In genomic region chr5:171630047-171630669, GRCh38 we compare ENCODE assay signal across 8 cellular contexts.
A peak's percentile ranks its signal among the peaks of the same experiment; 100 is the strongest.
DNase-seq lines count a peak whose midpoint lies in the region; ATAC-seq and TF ChIP-seq lines count a peak whose summit lies in the region.

No MANE protein-coding gene starts in this region.

- H3K27ac ChIP-seq in neural progenitor cell: no peak overlapping the region

- H3K4me1 Mint-ChIP-seq in activated CD4-positive, alpha-beta memory T cell treated with anti-CD3 and anti-CD28 coated beads for 36 hours (ENCODE audit: low read depth): no peaks in the 10 kb centered on the region
- no peaks in the 10 kb centered on the region for H3K4me1 Mint-ChIP-seq in activated CD4-positive, alpha-beta memory T cell treated with anti-CD3 and anti-CD28 coated beads, Interleukin-2, amount 10 ng/mL, durations not matched to agents 7 days and 5 days
- H3K4me1 Mint-ChIP-seq in neural progenitor cell: peaks cover 17% of the 10 kb centered on the region

- H3K27me3 Mint-ChIP-seq in activated CD4-positive, alpha-beta memory T cell treated with anti-CD3 and anti-CD28 coated beads for 36 hours: peaks cover 26% of the 10 kb centered on the region
- H3K27me3 Mint-ChIP-seq in activated CD4-positive, alpha-beta memory T cell treated with anti-CD3 and anti-CD28 coated beads, Interleukin-2, amount 10 ng/mL, durations not matched to agents 7 days and 5 days: peaks cover 25% of the 10 kb centered on the region
- peaks cover 21% of the 10 kb centered on the region for H3K27me3 Mint-ChIP-seq in neural progenitor cell (ENCODE audit: insufficient read depth, low read depth)

- H3K9ac ChIP-seq in NT2/D1 (ENCODE audit: insufficient read length, low read depth) (no peak overlapping the region), neural progenitor cell (no peak overlapping the region)

- DNase-seq in activated CD4-positive, alpha-beta memory T cell treated with anti-CD3 and anti-CD28 coated beads for 36 hours: peak; percentile 15
- DNase-seq in activated CD4-positive, alpha-beta memory T cell treated with anti-CD3 and anti-CD28 coated beads, Interleukin-2, amount 10 ng/mL, durations not matched to agents 7 days and 5 days: no peak
- DNase-seq in NT2/D1 (ENCODE audit: low read depth, low spot score) (no peak), neural progenitor cell (ENCODE audit: low spot score) (peak; percentile 87), cerebellar nuclear complex (lab: John Stamatoyannopoulos, UW) (no peak), DMS153 (lab: John Stamatoyannopoulos, UW) (no peak)

- H3K4me2 ChIP-seq in neural progenitor cell: peak overlapping the region; percentile 67

- peak; percentile 79 for ATAC-seq in esophagus mucosa
- ATAC-seq in GM19452 (IDR thresholded peaks at IDR 0.05; ENCODE audit: unreplicated experiment): no peak

- peak; percentile 58 for TF ChIP-seq CTCF in neural progenitor cell (IDR thresholded peaks at IDR 0.05)

- no peaks in the 10 kb centered on the region for H4K20me1 ChIP-seq in neural progenitor cell (ENCODE audit: low read depth)

- H3K36me3 Mint-ChIP-seq in activated CD4-positive, alpha-beta memory T cell treated with anti-CD3 and anti-CD28 coated beads for 36 hours: no peaks in the 10 kb centered on the region
- no peaks in the 10 kb centered on the region for H3K36me3 Mint-ChIP-seq in activated CD4-positive, alpha-beta memory T cell treated with anti-CD3 and anti-CD28 coated beads, Interleukin-2, amount 10 ng/mL, durations not matched to agents 7 days and 5 days (ENCODE audit: low read depth)
- H3K36me3 Mint-ChIP-seq in neural progenitor cell: no peaks in the 10 kb centered on the region

- CTCF ChIA-PET in activated CD4-positive, alpha-beta memory T cell treated with anti-CD3 and anti-CD28 coated beads for 36 hours (lab: Charles Lee): interaction anchor here (0.7 to 1.6 kb wide), 4 partner anchors 72 to 430 kb away, joined by 3 to 4 read pairs (median 4); no protein-coding TSS in a partner anchor
- CTCF ChIA-PET in activated CD4-positive, alpha-beta memory T cell treated with anti-CD3 and anti-CD28 coated beads, Interleukin-2, amount 10 ng/mL, durations not matched to agents 7 days and 5 days (lab: Charles Lee): interaction anchor here (0.9 kb wide), 1 partner anchor 38 kb away, joined by 3 read pairs; no protein-coding TSS in a partner anchor

- no peaks in the 10 kb centered on the region for H3K9me3 Mint-ChIP-seq in activated CD4-positive, alpha-beta memory T cell treated with anti-CD3 and anti-CD28 coated beads for 36 hours
- H3K9me3 Mint-ChIP-seq in activated CD4-positive, alpha-beta memory T cell treated with anti-CD3 and anti-CD28 coated beads, Interleukin-2, amount 10 ng/mL, durations not matched to agents 7 days and 5 days: no peaks in the 10 kb centered on the region
- no peaks in the 10 kb centered on the region for H3K9me3 Mint-ChIP-seq in neural progenitor cell

- H3K36me3 ChIP-seq in NT2/D1 (ENCODE audit: insufficient read depth, insufficient read length, low read length): no peaks in the 10 kb centered on the region
- no peaks in the 10 kb centered on the region for H3K36me3 ChIP-seq in neural progenitor cell

- H2AFZ ChIP-seq in neural progenitor cell (replicated peaks): peak overlapping the region; percentile 80

- no peaks in the 10 kb centered on the region for H3F3A ChIP-seq in neural progenitor cell (ENCODE audit: low read depth)

- H3K4me1 ChIP-seq in NT2/D1 (ENCODE audit: insufficient read depth, insufficient read length) (no peaks in the 10 kb centered on the region), neural progenitor cell (peaks cover 2% of the 10 kb centered on the region)

- POLR2A ChIA-PET in activated CD4-positive, alpha-beta memory T cell treated with anti-CD3 and anti-CD28 coated beads for 36 hours (lab: Charles Lee): interaction anchor here (0.7 kb wide), 1 partner anchor 52 kb away, joined by 3 read pairs; no protein-coding TSS in a partner anchor
- POLR2A ChIA-PET in activated CD4-positive, alpha-beta memory T cell treated with anti-CD3 and anti-CD28 coated beads, Interleukin-2, amount 10 ng/mL, durations not matched to agents 7 days and 5 days (lab: Charles Lee): no interaction called here

- H3K79me2 ChIP-seq in neural progenitor cell (ENCODE audit: low read depth): no peaks in the 10 kb centered on the region

- intact Hi-C loops in activated CD4-positive, alpha-beta memory T cell treated with anti-CD3 and anti-CD28 coated beads for 36 hours (cut with micrococcal nuclease): no loop called here

- H3K27ac Mint-ChIP-seq in activated CD4-positive, alpha-beta memory T cell treated with anti-CD3 and anti-CD28 coated beads for 36 hours: no peak overlapping the region
- no peak overlapping the region for H3K27ac Mint-ChIP-seq in activated CD4-positive, alpha-beta memory T cell treated with anti-CD3 and anti-CD28 coated beads, Interleukin-2, amount 10 ng/mL, durations not matched to agents 7 days and 5 days
- H3K27ac Mint-ChIP-seq in neural progenitor cell: peak overlapping the region; percentile 54

- no peak overlapping the region for H3K4me3 Mint-ChIP-seq in activated CD4-positive, alpha-beta memory T cell treated with anti-CD3 and anti-CD28 coated beads for 36 hours
- no peak overlapping the region for H3K4me3 Mint-ChIP-seq in activated CD4-positive, alpha-beta memory T cell treated with anti-CD3 and anti-CD28 coated beads, Interleukin-2, amount 10 ng/mL, durations not matched to agents 7 days and 5 days
- H3K4me3 Mint-ChIP-seq in neural progenitor cell: peak overlapping the region; percentile 25

- H3K27me3 ChIP-seq in NT2/D1 (ENCODE audit: insufficient read depth, insufficient read length): peaks cover 55% of the 10 kb centered on the region
- H3K27me3 ChIP-seq in neural progenitor cell: peaks cover 76% of the 10 kb centered on the region

- H3K4me3 ChIP-seq in NT2/D1 (ENCODE audit: insufficient read length, low read depth) (peak overlapping the region; percentile 20), neural progenitor cell (peak overlapping the region; percentile 28)

- peaks cover 8% of the 10 kb centered on the region; the same call in 1 of the 2 replicates for H3K9me3 ChIP-seq in NT2/D1 (ENCODE audit: insufficient read depth, low read length)
- no peaks in the 10 kb centered on the region for H3K9me3 ChIP-seq in neural progenitor cell (ENCODE audit: low read depth)

Comparison
In these comparisons a context has a peak if more than half of its experiments do, and no peak if none do; other contexts are left out.
1. DNase-seq: peak in activated CD4-positive, alpha-beta memory T cell treated with anti-CD3 and anti-CD28 coated beads for 36 hours (single experiment) and neural progenitor cell (single experiment); none in activated CD4-positive, alpha-beta memory T cell treated with anti-CD3 and anti-CD28 coated beads, Interleukin-2, amount 10 ng/mL, durations not matched to agents 7 days and 5 days (single experiment), NT2/D1 (single experiment), cerebellar nuclear complex (0 of 2) and DMS153 (single experiment).